Comparison of ENCODE assay signal across 1 cellular context in genomic region chr4:90152024-90152423, GRCh38.
TF ChIP-seq lines count a peak whose summit lies in the region.

No MANE protein-coding gene starts in this region.

TF ChIP-seq in GM23338, 12 proteins besides CTCF, POLR2A, EP300 and RAD21:
- TF ChIP-seq ZNF462 (CRISPR knock-in tag; IDR thresholded peaks at IDR 0.05) (no peak), NANOG (IDR thresholded peaks at IDR 0.05; ENCODE audit: borderline replicate concordance) (no peak), POLR2AphosphoS5 (IDR thresholded peaks at IDR 0.05; ENCODE audit: low read depth) (no peak), ZNF114 (CRISPR knock-in tag; IDR thresholded peaks at IDR 0.05) (no peak), REST (IDR thresholded peaks at IDR 0.05; ENCODE audit: unreplicated experiment) (no peak), CREB1 (CRISPR knock-in tag; IDR thresholded peaks at IDR 0.05; ENCODE audit: low read depth) (no peak), ETS1 (IDR thresholded peaks at IDR 0.05) (no peak)
